ENCODE assay signal across 19 cellular contexts in genomic region chr11:36349345-36350136, GRCh38. TPM values are rescaled to one million over a fixed set of nuclear protein-coding genes. Genes with fewer than 3 reads are reported as not detected.
DNase-seq lines count a peak whose midpoint lies in the region; ATAC-seq and TF ChIP-seq lines count a peak whose summit lies in the region.
"Had no signal": no experiment of that assay in that cellular context is flagged by ENCODE, and none has a peak within 500 bp of the region (broad histone marks: within the 10 kb centered on the region; RNA-seq: fewer than 3 reads in every experiment).

No MANE protein-coding gene starts in this region.

- DNase-seq in right cardiac atrium (no peak), left ventricle myocardium superior (no peak), cerebellum (ENCODE audit: low spot score) (peak; percentile 17), type B pancreatic cell (ENCODE audit: extremely low spot score, unreplicated experiment) (no peak), A673 (ENCODE audit: low spot score) (no peak), MV-4-11 (lab: John Stamatoyannopoulos, UW) (no peak)
- no peak for DNase-seq in stimulated activated naive CD8-positive, alpha-beta T cell treated with anti-CD3 and anti-CD28 coated beads, Interleukin-15, amount 100 ng/mL, for 72 hours
- DNase-seq: activated CD8-positive, alpha-beta memory T cell treated with anti-CD3 and anti-CD28 coated beads, Interleukin-2, amount 50 U/mL, for 4 hours; activated naive CD4-positive, alpha-beta T cell treated with anti-CD3 and anti-CD28 coated beads, Interleukin-2, amount 10 ng/mL, durations not matched to agents 7 days and 5 days; islet precursor cell; midbrain; NCI-H1694 treated with DMSO at 0.1 percent for 48 hours; NCI-H524 treated with DMSO at 0.1 percent for 48 hours; OCI-M1; stimulated activated CD4-positive, alpha-beta T cell treated with anti-CD3 and anti-CD28 coated beads, Interleukin-4, amount 100 ng/mL, for 1 hour; T-helper 17 cell; testis had no signal

- H3K27ac Mint-ChIP-seq in type B pancreatic cell: peak overlapping the region; percentile 24
- H3K27ac Mint-ChIP-seq in stimulated activated naive CD8-positive, alpha-beta T cell treated with anti-CD3 and anti-CD28 coated beads, Interleukin-15, amount 100 ng/mL, for 72 hours: peak overlapping the region in 1 of 2 donors; percentile 78
- H3K27ac Mint-ChIP-seq: activated naive CD4-positive, alpha-beta T cell treated with anti-CD3 and anti-CD28 coated beads, Interleukin-2, amount 10 ng/mL, durations not matched to agents 7 days and 5 days; T-helper 17 cell had no signal

- ATAC-seq in right cardiac atrium: peak in 1 of 2 donors; percentile 46
- no peak for ATAC-seq in left ventricle myocardium superior
- ATAC-seq in stimulated activated naive CD8-positive, alpha-beta T cell treated with anti-CD3 and anti-CD28 coated beads, Interleukin-15, amount 100 ng/mL, for 72 hours: no peak
- ATAC-seq: T-helper 17 cell had no signal

- peaks cover 9% of the 10 kb centered on the region for H3K27me3 Mint-ChIP-seq in type B pancreatic cell
- peaks cover 41% of the 10 kb centered on the region for H3K27me3 Mint-ChIP-seq in stimulated activated naive CD8-positive, alpha-beta T cell treated with anti-CD3 and anti-CD28 coated beads, Interleukin-15, amount 100 ng/mL, for 72 hours

- no peak for TF ChIP-seq CTCF in type B pancreatic cell (conservative IDR thresholded peaks at IDR 0.05)
- TF ChIP-seq CTCF in A673 (conservative IDR thresholded peaks at IDR 0.05; ENCODE audit: low read depth, low read length): no peak

- intact Hi-C loops in right cardiac atrium (cut with DNase I) (no loop called here), left ventricle myocardium superior (cut with micrococcal nuclease) (no loop called here), A673 (cut with micrococcal nuclease; ENCODE audit: unreplicated experiment) (no loop called here)

- no peaks in the 10 kb centered on the region for H3K36me3 Mint-ChIP-seq in type B pancreatic cell
- H3K36me3 Mint-ChIP-seq: activated naive CD4-positive, alpha-beta T cell treated with anti-CD3 and anti-CD28 coated beads, Interleukin-2, amount 10 ng/mL, durations not matched to agents 7 days and 5 days had no signal

- no TSS peak for BruUV-seq in A673 (replicated peaks; lab: Mats Ljungman, UMichigan)

- POLR2A ChIA-PET in A673 (lab: Charles Lee; ENCODE audit: low non-redundant PET): no interaction called here

- no peaks in the 10 kb centered on the region for H3K9me3 Mint-ChIP-seq in type B pancreatic cell
- H3K9me3 Mint-ChIP-seq in stimulated activated naive CD8-positive, alpha-beta T cell treated with anti-CD3 and anti-CD28 coated beads, Interleukin-15, amount 100 ng/mL, for 72 hours: no peaks in the 10 kb centered on the region
- H3K9me3 Mint-ChIP-seq: activated naive CD4-positive, alpha-beta T cell treated with anti-CD3 and anti-CD28 coated beads, Interleukin-2, amount 10 ng/mL, durations not matched to agents 7 days and 5 days had no signal

- peaks cover 6% of the 10 kb centered on the region for H3K4me1 Mint-ChIP-seq in type B pancreatic cell (ENCODE audit: unreplicated experiment)
- peaks cover 64% of the 10 kb centered on the region for H3K4me1 Mint-ChIP-seq in stimulated activated naive CD8-positive, alpha-beta T cell treated with anti-CD3 and anti-CD28 coated beads, Interleukin-15, amount 100 ng/mL, for 72 hours

- CTCF ChIA-PET in A673 (lab: Charles Lee): no interaction called here

- WGBS in right cardiac atrium: 47% methylated on average over 8 of the region's 8 CpGs
- 77 to 79% methylated on average over 6 to 8 of the region's 8 CpGs for WGBS in mesodermal cell (ENCODE audit: insufficient coverage in 2 of 2), 2 experiments

- H3K4me3 ChIP-seq in right cardiac atrium (ENCODE audit: low read length) (no peak overlapping the region), mesodermal cell (ENCODE audit: extremely low read depth, insufficient read depth, low read length, poor library complexity, severe bottlenecking) (no peak overlapping the region), A673 (ENCODE audit: low read depth, low read length, poor library complexity, severe bottlenecking) (no peak overlapping the region)
- H3K4me3 ChIP-seq: heart left ventricle, testis had no signal

- peak overlapping the region; percentile 6 for H3K4me3 Mint-ChIP-seq in type B pancreatic cell
- no peak overlapping the region for H3K4me3 Mint-ChIP-seq in stimulated activated naive CD8-positive, alpha-beta T cell treated with anti-CD3 and anti-CD28 coated beads, Interleukin-15, amount 100 ng/mL, for 72 hours
- H3K4me3 Mint-ChIP-seq: activated naive CD4-positive, alpha-beta T cell treated with anti-CD3 and anti-CD28 coated beads, Interleukin-2, amount 10 ng/mL, durations not matched to agents 7 days and 5 days; T-helper 17 cell had no signal

- no peaks in the 10 kb centered on the region for H3K36me3 ChIP-seq in mesodermal cell (ENCODE audit: control insufficient read depth, insufficient read depth, low read length)
- H3K36me3 ChIP-seq in A673 (ENCODE audit: insufficient read depth, low read length, poor library complexity, severe bottlenecking): no peaks in the 10 kb centered on the region
- H3K36me3 ChIP-seq: heart left ventricle had no signal

- no peaks in the 10 kb centered on the region for H3K4me1 ChIP-seq in right cardiac atrium (ENCODE audit: control insufficient read depth, insufficient read depth, low read length)
- no peaks in the 10 kb centered on the region for H3K4me1 ChIP-seq in mesodermal cell (ENCODE audit: control insufficient read depth, insufficient read depth, low read length, poor library complexity, severe bottlenecking)
- H3K4me1 ChIP-seq in A673 (ENCODE audit: insufficient read depth, low read length, poor library complexity, severe bottlenecking): no peaks in the 10 kb centered on the region
- H3K4me1 ChIP-seq: testis had no signal

- H3K9me3 ChIP-seq in right cardiac atrium (ENCODE audit: control insufficient read depth, low read length) (no peaks in the 10 kb centered on the region), mesodermal cell (ENCODE audit: control insufficient read depth, low read length) (no peaks in the 10 kb centered on the region), A673 (ENCODE audit: low read depth, low read length, poor library complexity, severe bottlenecking) (no peaks in the 10 kb centered on the region)
- H3K9me3 ChIP-seq: heart left ventricle, testis had no signal

- H3K27me3 ChIP-seq in right cardiac atrium (ENCODE audit: control insufficient read depth, insufficient read depth): no peaks in the 10 kb centered on the region
- no peaks in the 10 kb centered on the region for H3K27me3 ChIP-seq in A673 (replicated peaks; ENCODE audit: insufficient read depth, low read depth, low read length, poor library complexity)
- H3K27me3 ChIP-seq: heart left ventricle, testis had no signal

- H3K27ac ChIP-seq in right cardiac atrium (ENCODE audit: low read length) (peak overlapping the region; percentile 8), mesodermal cell (ENCODE audit: low read depth, low read length, severe bottlenecking) (peak overlapping the region; percentile 49), A673 (ENCODE audit: low read depth, low read length, poor library complexity, severe bottlenecking) (no peak overlapping the region)
- H3K27ac ChIP-seq: testis had no signal

RNA-seq across cellular contexts. Expression of gene PRR5L, which starts 53.5 kb away (rescaled TPM):
- 1 to 10 TPM; 1.4 to 5.0 (median 2.6) TPM for total RNA-seq in right cardiac atrium
- 0.52 TPM for polyA plus RNA-seq in right cardiac atrium
- total RNA-seq in left ventricle myocardium superior: 1.6 TPM
- total RNA-seq in cerebellum: 12.9 TPM
- 14.6 TPM for polyA plus RNA-seq in mesodermal cell (2013, experiment 1 of 2)
- polyA plus RNA-seq in mesodermal cell (2013, experiment 2 of 2): 15.0 TPM
- 10.7 and 11.0 TPM in 2 replicates for total RNA-seq in type B pancreatic cell (ENCODE audit: low replicate concordance)
- 76.1 and 102 TPM in 2 replicates for total RNA-seq in A673 (2021)
